ENCODE assay signal across 8 cellular contexts in the genomic region with DNA sequence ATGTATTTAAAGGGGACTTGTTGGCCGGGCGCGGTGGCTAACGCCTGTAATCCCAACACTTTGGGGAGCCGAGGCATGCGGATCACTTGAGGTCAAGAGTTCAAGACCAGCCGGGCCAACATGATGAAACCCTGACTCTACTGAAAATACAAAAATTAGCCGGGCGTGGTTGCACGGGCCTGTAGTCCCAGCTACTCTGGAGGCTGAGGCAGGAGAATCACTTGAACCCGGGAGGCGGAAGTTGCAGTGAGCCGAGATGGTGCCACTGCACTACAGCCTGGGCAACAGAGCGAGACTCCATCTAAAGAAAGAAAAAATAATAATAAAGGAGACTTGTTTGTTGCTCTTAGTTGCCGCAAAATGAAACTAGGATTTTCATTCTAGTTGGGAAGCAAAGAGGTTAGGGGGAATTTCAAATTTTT. TPM values are rescaled to one million over a fixed set of nuclear protein-coding genes. Genes with fewer than 3 reads are reported as not detected.
A peak's percentile ranks its signal among the peaks of the same experiment; 100 is the strongest.
DNase-seq lines count a peak whose midpoint lies in the region; ATAC-seq and TF ChIP-seq lines count a peak whose summit lies in the region.
"Not testable (repeated sequence)": the region's sequence is repeated elsewhere in the genome, so short reads cannot be mapped to it uniquely, and the experiment has no call there.

No MANE protein-coding gene starts in this region.

- DNase-seq in PC-9; activated T-cell treated with anti-CD3 and anti-CD28 coated beads, Interleukin-2, amount 50 U/mL, for 4 hours; central memory CD8-positive, alpha-beta T cell (ENCODE audit: low spot score in 2 of 2); foreskin fibroblast; gastrocnemius medialis; upper lobe of right lung: not testable (repeated sequence)

- not testable (repeated sequence) for H2AFZ ChIP-seq in PC-9

- H3K4me1 ChIP-seq in PC-9 (replicated peaks; ENCODE audit: insufficient read depth), result peaks cover 16% of the 10 kb centered on the region
- H3K4me1 ChIP-seq in mucosa of rectum (ENCODE audit: control insufficient read depth in 2 of 2, insufficient read depth in 2 of 2, low read length in 2 of 2), result peaks cover 12 to 13% of the 10 kb centered on the region in 2 donors
- H3K4me1 ChIP-seq in gastrocnemius medialis, result peaks cover 15 to 24% of the 10 kb centered on the region in 2 donors
- peaks cover 12% of the 10 kb centered on the region for H3K4me1 ChIP-seq in upper lobe of right lung

- H3K9ac ChIP-seq in mucosa of rectum (ENCODE audit: low read depth in 1 of 2, low read length in 2 of 2), result peak overlapping the region in 1 of 2 donors; percentile 76

- in situ Hi-C loops in gastrocnemius medialis (cut with MboI; ENCODE audit: low sequenced_read_pairs in 4 of 4), result loop anchor here in 1 of 4 donors (10.0 kb wide), 1 partner anchor 73 kb away; the partner anchor contains the start of gene PEX26

- H3K27ac Mint-ChIP-seq in central memory CD8-positive, alpha-beta T cell (ENCODE audit: low read depth), result peak overlapping the region; percentile 94

- H3K9me3 ChIP-seq in PC-9 (ENCODE audit: insufficient read depth, low read depth); mucosa of rectum (ENCODE audit: control insufficient read depth in 2 of 2, low read length in 2 of 2); gastrocnemius medialis; upper lobe of right lung: not testable (repeated sequence)

- H3K4me3 ChIP-seq in GM08714 (ENCODE audit: low read length) (peak overlapping the region; percentile 69; the same call in 1 of the 2 replicates), foreskin fibroblast (ENCODE audit: low read depth in 1 of 2, low read length in 2 of 2) (peak overlapping the region; percentile 80 to 86), mucosa of rectum (ENCODE audit: low read length in 2 of 2) (peak overlapping the region; percentile 77 to 91), gastrocnemius medialis (peak overlapping the region; percentile 62 to 89 (median 76)), upper lobe of right lung (peak overlapping the region; percentile 75)
- H3K4me3 ChIP-seq in PC-9, result not testable (repeated sequence)

- POLR2A ChIA-PET in PC-9 (lab: Charles Lee; ENCODE audit: unreplicated experiment), result not testable (repeated sequence)

- H3K9me2 ChIP-seq in PC-9 (ENCODE audit: insufficient read depth), result not testable (repeated sequence)

- not testable (repeated sequence) for H3F3A ChIP-seq in PC-9 (ENCODE audit: insufficient read depth, low read depth)

- H3K79me2 ChIP-seq in PC-9 (ENCODE audit: low read depth), result peaks cover 35% of the 10 kb centered on the region

- not testable (repeated sequence) for BruUV-seq in PC-9 (replicated peaks; lab: Mats Ljungman, UMichigan)

- intact Hi-C loops in PC-9 (cut with micrococcal nuclease; ENCODE audit: unreplicated experiment), result loop anchor here (1.0 to 5.0 kb wide), 3 partner anchors 31 to 155 kb away; no protein-coding TSS in a partner anchor
- intact Hi-C loops in gastrocnemius medialis (cut with DNase I; ENCODE audit: low total_unique reads), result loop anchor here (1.0 to 2.0 kb wide), 4 partner anchors 22 to 171 kb away; partner anchors contain the start of gene MICAL3
- intact Hi-C loops in upper lobe of right lung (cut with DNase I), result not testable (repeated sequence)

- H3K36me3 ChIP-seq in PC-9 (ENCODE audit: low read depth); mucosa of rectum (ENCODE audit: control insufficient read depth in 2 of 2, insufficient read depth in 2 of 2, low read length in 2 of 2); gastrocnemius medialis; upper lobe of right lung: not testable (repeated sequence)

- not testable (repeated sequence) for H3K9me3 Mint-ChIP-seq in activated T-cell treated with anti-CD3 and anti-CD28 coated beads, Interleukin-2, amount 50 U/mL, for 4 hours; central memory CD8-positive, alpha-beta T cell

- CTCF ChIA-PET in PC-9 (lab: Charles Lee), result interaction anchor here (0.9 kb wide), 1 partner anchor 74 kb away, joined by 3 read pairs; no protein-coding TSS in a partner anchor

- not testable (repeated sequence) for H3K27ac ChIP-seq in PC-9
- H3K27ac ChIP-seq in mucosa of rectum (ENCODE audit: low read depth in 2 of 2, low read length in 2 of 2), result peak overlapping the region; percentile 90 to 96
- peak overlapping the region; percentile 85 to 95 (median 92) for H3K27ac ChIP-seq in gastrocnemius medialis
- peak overlapping the region; percentile 96 for H3K27ac ChIP-seq in upper lobe of right lung

- H3K4me1 Mint-ChIP-seq in activated T-cell treated with anti-CD3 and anti-CD28 coated beads, Interleukin-2, amount 50 U/mL, for 4 hours (ENCODE audit: low read depth), result peaks cover 43% of the 10 kb centered on the region
- peaks cover 46% of the 10 kb centered on the region for H3K4me1 Mint-ChIP-seq in central memory CD8-positive, alpha-beta T cell

- TF ChIP-seq CTCF in PC-9 (conservative IDR thresholded peaks at IDR 0.05); foreskin fibroblast (IDR thresholded peaks at IDR 0.05; ENCODE audit: low read depth, low read length); gastrocnemius medialis (IDR thresholded peaks at IDR 0.05 in 4 of 5, conservative IDR thresholded peaks at IDR 0.05 in 1 of 5); upper lobe of right lung (IDR thresholded peaks at IDR 0.05): not testable (repeated sequence)

- not testable (repeated sequence) for ATAC-seq in activated T-cell treated with anti-CD3 and anti-CD28 coated beads, Interleukin-2, amount 50 U/mL, for 4 hours; central memory CD8-positive, alpha-beta T cell (replicated peaks; ENCODE audit: extremely low read depth, poor library complexity, severe bottlenecking); gastrocnemius medialis; upper lobe of right lung

- H3K4me2 ChIP-seq in PC-9, result peak overlapping the region; percentile 81; the same call in 1 of the 2 replicates

- not testable (repeated sequence) for TF ChIP-seq POLR2A in gastrocnemius medialis (IDR thresholded peaks at IDR 0.05)

- not testable (repeated sequence) for H4K20me1 ChIP-seq in PC-9 (ENCODE audit: insufficient read depth)

- H3K27me3 Mint-ChIP-seq in activated T-cell treated with anti-CD3 and anti-CD28 coated beads, Interleukin-2, amount 50 U/mL, for 4 hours (ENCODE audit: low read depth); central memory CD8-positive, alpha-beta T cell: not testable (repeated sequence)

- H3K4me3 Mint-ChIP-seq in activated T-cell treated with anti-CD3 and anti-CD28 coated beads, Interleukin-2, amount 50 U/mL, for 4 hours, result peak overlapping the region; percentile 88
- peak overlapping the region; percentile 93 for H3K4me3 Mint-ChIP-seq in central memory CD8-positive, alpha-beta T cell

- H3K36me3 Mint-ChIP-seq in activated T-cell treated with anti-CD3 and anti-CD28 coated beads, Interleukin-2, amount 50 U/mL, for 4 hours (ENCODE audit: insufficient read depth); central memory CD8-positive, alpha-beta T cell (ENCODE audit: insufficient read depth): not testable (repeated sequence)

- not testable (repeated sequence) for H3K27me3 ChIP-seq in PC-9 (ENCODE audit: insufficient read depth, low read depth); mucosa of rectum (ENCODE audit: control insufficient read depth in 2 of 2, insufficient read depth in 2 of 2, low read length in 2 of 2); gastrocnemius medialis; upper lobe of right lung

RNA-seq across cellular contexts. Expression of gene MICAL3, which starts 22.5 kb away (rescaled TPM):
- total RNA-seq in PC-9 (2021) (23.8 and 27.4 TPM in 2 replicates), gastrocnemius medialis (1 to 10 TPM; 6.0 to 9.8 (median 8.1) TPM), upper lobe of right lung (31.2 TPM)
- total RNA-seq in activated T-cell treated with anti-CD3 and anti-CD28 coated beads, Interleukin-2, amount 50 U/mL, for 4 hours, result 10 to 100 TPM; 33.9 to 39.6 (median 35.1) TPM
